In the genomic region with DNA sequence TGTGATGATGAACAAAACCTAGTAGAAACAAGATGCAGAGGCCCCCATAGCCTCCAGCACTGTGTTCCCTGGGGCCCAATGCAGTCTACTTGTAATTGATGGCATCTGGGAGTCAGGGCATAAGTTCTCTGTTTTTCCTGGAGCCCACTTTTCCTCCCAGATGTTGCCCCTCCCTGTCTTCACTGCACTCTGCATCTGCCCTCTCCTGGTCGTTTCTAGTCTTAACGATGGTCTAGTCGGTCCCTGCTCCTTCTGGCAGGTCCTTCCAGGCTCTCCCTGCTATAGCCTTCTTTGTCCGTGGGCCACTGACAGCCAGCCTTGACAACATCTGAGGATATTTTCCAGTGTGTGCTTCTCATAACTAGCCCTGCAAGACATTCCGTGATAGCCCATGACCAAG, we compare ENCODE assay signal across 1 cellular context.
TF ChIP-seq lines count a peak whose summit lies in the region.

No MANE protein-coding gene starts in this region.

TF ChIP-seq in HCT116, 20 proteins besides CTCF, POLR2A, EP300 and RAD21 (continued from another document):
- TF ChIP-seq SP1 (IDR thresholded peaks at IDR 0.05; ENCODE audit: low read depth) = no peak
- TF ChIP-seq JUND (IDR thresholded peaks at IDR 0.05) = no peak
